ENCODE assay signal across 19 cellular contexts in genomic region chr12:127113945-127114344, GRCh38.
"Had no signal": no experiment of that assay in that cellular context is flagged by ENCODE, and none has a peak within 500 bp of the region (broad histone marks: within the 10 kb centered on the region; RNA-seq: fewer than 3 reads in every experiment).

No MANE protein-coding gene starts in this region.

- H3K36me3 Mint-ChIP-seq: activated naive CD8-positive, alpha-beta T cell treated with anti-CD3 and anti-CD28 coated beads, Interleukin-2, amount 10 ng/mL, durations not matched to agents 7 days and 5 days had no signal

- H3K27ac ChIP-seq: breast epithelium had no signal

- H3K4me1 Mint-ChIP-seq: activated CD4-positive, alpha-beta memory T cell treated with anti-CD3 and anti-CD28 coated beads, Interleukin-2, amount 10 ng/mL, durations not matched to agents 7 days and 5 days; activated CD4-positive, alpha-beta T cell treated with anti-CD3 and anti-CD28 coated beads, Interleukin-2, amount 10 ng/mL, durations not matched to agents 7 days and 5 days; activated naive CD8-positive, alpha-beta T cell treated with anti-CD3 and anti-CD28 coated beads, Interleukin-2, amount 10 ng/mL, durations not matched to agents 7 days and 5 days had no signal

- H3K36me3 ChIP-seq: breast epithelium had no signal

- H3K4me3 Mint-ChIP-seq: activated CD4-positive, alpha-beta memory T cell treated with anti-CD3 and anti-CD28 coated beads, Interleukin-2, amount 10 ng/mL, durations not matched to agents 7 days and 5 days; activated CD4-positive, alpha-beta T cell treated with anti-CD3 and anti-CD28 coated beads, Interleukin-2, amount 10 ng/mL, durations not matched to agents 7 days and 5 days; activated naive CD8-positive, alpha-beta T cell treated with anti-CD3 and anti-CD28 coated beads, Interleukin-2, amount 10 ng/mL, durations not matched to agents 7 days and 5 days; activated T-cell treated with anti-CD3 and anti-CD28 coated beads, Interleukin-2, amount 50 U/mL, for 72 hours; T-helper 1 cell treated with Interleukin-12 subunit alpha and Interleukin-12 subunit beta and Interleukin-4 antibody, amounts not matched to agents 30 μg/mL and 1 μg/mL, for 36 hours had no signal

- H3K9me3 Mint-ChIP-seq: activated CD4-positive, alpha-beta memory T cell treated with anti-CD3 and anti-CD28 coated beads, Interleukin-2, amount 10 ng/mL, durations not matched to agents 7 days and 5 days; activated CD4-positive, alpha-beta T cell treated with anti-CD3 and anti-CD28 coated beads, Interleukin-2, amount 10 ng/mL, durations not matched to agents 7 days and 5 days; activated naive CD8-positive, alpha-beta T cell treated with anti-CD3 and anti-CD28 coated beads, Interleukin-2, amount 10 ng/mL, durations not matched to agents 7 days and 5 days; T-helper 1 cell treated with Interleukin-12 subunit alpha and Interleukin-12 subunit beta and Interleukin-4 antibody, amounts not matched to agents 30 μg/mL and 1 μg/mL, for 36 hours had no signal

- ATAC-seq: activated T-cell treated with anti-CD3 and anti-CD28 coated beads, Interleukin-2, amount 50 U/mL, for 72 hours; PC-3 had no signal

- H3K27me3 Mint-ChIP-seq: activated CD4-positive, alpha-beta T cell treated with anti-CD3 and anti-CD28 coated beads, Interleukin-2, amount 10 ng/mL, durations not matched to agents 7 days and 5 days had no signal

- H3K27ac Mint-ChIP-seq: activated CD4-positive, alpha-beta memory T cell treated with anti-CD3 and anti-CD28 coated beads, Interleukin-2, amount 10 ng/mL, durations not matched to agents 7 days and 5 days; activated CD4-positive, alpha-beta T cell treated with anti-CD3 and anti-CD28 coated beads, Interleukin-2, amount 10 ng/mL, durations not matched to agents 7 days and 5 days; activated naive CD8-positive, alpha-beta T cell treated with anti-CD3 and anti-CD28 coated beads, Interleukin-2, amount 10 ng/mL, durations not matched to agents 7 days and 5 days; activated T-cell treated with anti-CD3 and anti-CD28 coated beads, Interleukin-2, amount 50 U/mL, for 72 hours; T-helper 1 cell treated with Interleukin-12 subunit alpha and Interleukin-12 subunit beta and Interleukin-4 antibody, amounts not matched to agents 30 μg/mL and 1 μg/mL, for 36 hours had no signal

- H3K4me1 ChIP-seq: breast epithelium had no signal

- FAIRE-seq: RCC 7860 had no signal

- H3K27me3 ChIP-seq: breast epithelium had no signal

- DNase-seq: activated CD4-positive, alpha-beta memory T cell treated with anti-CD3 and anti-CD28 coated beads, Interleukin-2, amount 10 ng/mL, durations not matched to agents 7 days and 5 days; activated CD4-positive, alpha-beta T cell treated with anti-CD3 and anti-CD28 coated beads for 1 hour; activated CD4-positive, alpha-beta T cell treated with anti-CD3 and anti-CD28 coated beads, Interleukin-2, amount 10 ng/mL, durations not matched to agents 7 days and 5 days; activated naive CD4-positive, alpha-beta T cell treated with anti-CD3 and anti-CD28 coated beads, Interleukin-2, amount 50 U/mL, for 16 hours; activated naive CD8-positive, alpha-beta T cell treated with anti-CD3 and anti-CD28 coated beads, Interleukin-2, amount 10 ng/mL, durations not matched to agents 7 days and 5 days; activated T-cell treated with anti-CD3 and anti-CD28 coated beads for 4 hours; activated T-cell treated with anti-CD3 and anti-CD28 coated beads, Interleukin-2, amount 50 U/mL, for 72 hours; aorta; caudate nucleus; NCI-H1105 treated with DMSO at 0.1 percent for 48 hours; NCI-H1436 treated with DMSO at 0.1 percent for 48 hours; NCI-H187; NCI-H2081; NCI-H510A treated with DMSO at 0.1 percent for 48 hours; PC-3; SHP77 treated with DMSO at 0.1 percent for 48 hours had no signal

- H3K4me3 ChIP-seq: breast epithelium had no signal

- H3K9me3 ChIP-seq: breast epithelium had no signal
